In the genomic region with DNA sequence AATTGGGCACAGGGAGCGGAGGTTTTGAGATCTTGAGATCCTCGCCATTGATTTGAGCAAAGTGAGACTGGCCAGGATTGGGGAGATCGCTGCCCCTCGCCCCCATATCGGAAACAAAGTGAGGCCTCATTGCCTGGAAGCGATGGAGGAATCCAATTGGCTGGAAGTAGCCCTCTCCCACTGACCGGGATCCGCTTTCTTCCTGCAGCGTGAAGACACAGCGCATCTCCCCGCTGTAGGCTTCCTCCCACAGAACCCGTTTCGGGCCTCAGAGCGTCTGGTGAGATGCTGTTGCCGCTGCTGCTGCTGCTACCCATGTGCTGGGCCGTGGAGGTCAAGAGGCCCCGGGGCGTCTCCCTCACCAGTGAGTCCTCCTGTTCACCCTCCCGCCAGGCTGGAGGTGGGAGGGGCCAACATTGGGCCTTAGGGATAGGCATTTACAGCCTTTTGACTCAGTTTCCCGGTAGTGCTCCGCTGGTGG, we compare ENCODE assay signal across 7 cellular contexts.
DNase-seq lines count a peak whose midpoint lies in the region; TF ChIP-seq lines count a peak whose summit lies in the region.

No MANE protein-coding gene starts in this region.

- H3K27me3 ChIP-seq in OCI-LY1 (ENCODE audit: insufficient read depth, low read length) (no peaks in the 10 kb centered on the region), mucosa of stomach (ENCODE audit: control insufficient read depth, insufficient read depth, low read length) (no peaks in the 10 kb centered on the region)

- H3K27ac ChIP-seq in OCI-LY1 (ENCODE audit: low read depth, low read length, poor library complexity, severe bottlenecking): peak overlapping the region; percentile 16
- peak overlapping the region; percentile 99 for H3K27ac ChIP-seq in cingulate gyrus (ENCODE audit: low read depth, low read length)

- H3K4me3 ChIP-seq in OCI-LY1 (ENCODE audit: low read depth, low read length, poor library complexity, severe bottlenecking) (peak overlapping the region; percentile 91), mucosa of stomach (ENCODE audit: low read length) (peak overlapping the region; percentile 72)

- H3K4me1 ChIP-seq in OCI-LY1 (ENCODE audit: insufficient read depth, low read length, severe bottlenecking) (peaks cover 30% of the 10 kb centered on the region), mucosa of stomach (ENCODE audit: control insufficient read depth, insufficient read depth, low read length) (peaks cover 13% of the 10 kb centered on the region)

- no peaks in the 10 kb centered on the region for H3K9me2 ChIP-seq in OCI-LY1 (ENCODE audit: low read depth, low read length)

- peak; percentile 15 for DNase-seq in GM10266 (ENCODE audit: extremely low spot score)
- no peak for DNase-seq in HCEC 1CT
- no peak for DNase-seq in NCI-H345 treated with DMSO at 0.1 percent for 48 hours (lab: John Stamatoyannopoulos, UW; ENCODE audit: unreplicated experiment)
- DNase-seq in cortex of kidney (lab: John Stamatoyannopoulos, UW): no peak

- H3K9me3 ChIP-seq in OCI-LY1 (ENCODE audit: low read length): no peaks in the 10 kb centered on the region
- H3K9me3 ChIP-seq in mucosa of stomach (ENCODE audit: control insufficient read depth, low read length): no peaks in the 10 kb centered on the region

- no peaks in the 10 kb centered on the region for H3F3A ChIP-seq in OCI-LY1 (ENCODE audit: insufficient read depth, low read length)

- H3K4me2 ChIP-seq in OCI-LY1 (ENCODE audit: low read length): peak overlapping the region; percentile 89

- TF ChIP-seq CTCF in GM10266 (IDR thresholded peaks at IDR 0.05; ENCODE audit: control insufficient read depth, insufficient read depth, low read depth, missing control alignments) (no peak), OCI-LY1 (IDR thresholded peaks at IDR 0.05; ENCODE audit: low read length) (no peak)

- no peaks in the 10 kb centered on the region for H3K79me2 ChIP-seq in OCI-LY1 (ENCODE audit: insufficient read depth, low read length)

- H3K36me3 ChIP-seq in OCI-LY1 (ENCODE audit: insufficient read depth, low read length) (peaks cover 41% of the 10 kb centered on the region), mucosa of stomach (ENCODE audit: control insufficient read depth, insufficient read depth, low read length) (peaks cover 1% of the 10 kb centered on the region)

- H3K9ac ChIP-seq in OCI-LY1 (ENCODE audit: low read length) (peak overlapping the region; percentile 84), mucosa of stomach (ENCODE audit: low read length) (peak overlapping the region; percentile 65)

- no peaks in the 10 kb centered on the region for H4K20me1 ChIP-seq in OCI-LY1 (ENCODE audit: insufficient read depth, low read length)

- H2AFZ ChIP-seq in OCI-LY1 (ENCODE audit: low read length): no peak overlapping the region
